Comparison of ENCODE assay signal across 24 cellular contexts in the genomic region with DNA sequence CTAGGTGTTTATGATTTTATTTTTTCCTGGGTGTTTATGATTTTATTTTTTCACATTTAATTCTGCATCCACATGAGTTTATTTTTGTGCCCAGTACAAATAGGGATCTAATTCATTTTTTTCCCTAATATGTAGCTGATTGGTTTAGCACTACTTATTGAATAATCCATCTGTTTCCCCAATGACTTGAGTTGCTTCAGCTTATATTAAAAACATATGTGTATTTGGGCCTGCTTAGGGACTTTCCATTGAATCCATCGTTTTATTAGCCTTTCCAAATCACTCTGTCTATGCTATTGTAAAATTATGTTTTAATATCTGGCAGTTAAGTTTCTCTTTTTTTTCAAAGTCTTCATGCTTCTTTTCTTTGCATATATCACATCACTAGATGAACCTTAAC. TPM values are rescaled to one million over a fixed set of nuclear protein-coding genes. Genes with fewer than 3 reads are reported as not detected.
DNase-seq lines count a peak whose midpoint lies in the region; ATAC-seq, FAIRE-seq and TF ChIP-seq lines count a peak whose summit lies in the region.
"Had no signal": no experiment of that assay in that cellular context is flagged by ENCODE, and none has a peak within 500 bp of the region (broad histone marks: within the 10 kb centered on the region; RNA-seq: fewer than 3 reads in every experiment).

No MANE protein-coding gene starts in this region.

- no peaks in the 10 kb centered on the region for H3K4me1 Mint-ChIP-seq in neural progenitor cell
- peaks cover under 1% of the 10 kb centered on the region for H3K4me1 Mint-ChIP-seq in stimulated activated memory B cell treated with anti-CD40 and anti-IgM and Interleukin-4, amounts not matched to agents 10 μg/mL and 1 μg/mL and 100 μg/mL, for 72 hours

- no peak overlapping the region for H3K27ac Mint-ChIP-seq in neural progenitor cell
- H3K27ac Mint-ChIP-seq in stimulated activated memory B cell treated with anti-CD40 and anti-IgM and Interleukin-4, amounts not matched to agents 10 μg/mL and 1 μg/mL and 100 μg/mL, for 72 hours = no peak overlapping the region
- H3K27ac Mint-ChIP-seq: CD8-positive, alpha-beta T cell had no signal

- DNase-seq in SK-N-MC (ENCODE audit: low read depth, low spot score) = no peak
- DNase-seq in fibroblast of gingiva (ENCODE audit: low read depth) = peak; percentile 69
- no peak for DNase-seq in neural progenitor cell (ENCODE audit: low spot score)
- no peak for DNase-seq in head of caudate nucleus
- DNase-seq in activated CD8-positive, alpha-beta memory T cell treated with anti-CD3 and anti-CD28 coated beads, Interleukin-2, amount 50 U/mL, for 48 hours = no peak
- DNase-seq: 8988T; CD8-positive, alpha-beta T cell; DMS79; Kasumi-1; MM.1S; NCI-H1092; NCI-H1436 treated with DMSO at 0.1 percent for 48 hours; NCI-H2029; NCI-H345; NCI-H524 treated with DMSO at 0.1 percent for 48 hours; PC-3; RPMI8226; SHP77 treated with DMSO at 0.1 percent for 48 hours had no signal

- FAIRE-seq in A204.1 (lab: Jason Lieb, UNC) = peak; percentile 16

- H2AFZ ChIP-seq in neural progenitor cell (replicated peaks) = no peak overlapping the region

- no peaks in the 10 kb centered on the region for H3K9me3 Mint-ChIP-seq in neural progenitor cell
- no peaks in the 10 kb centered on the region for H3K9me3 Mint-ChIP-seq in stimulated activated memory B cell treated with anti-CD40 and anti-IgM and Interleukin-4, amounts not matched to agents 10 μg/mL and 1 μg/mL and 100 μg/mL, for 72 hours
- H3K9me3 Mint-ChIP-seq: CD8-positive, alpha-beta T cell; IgD-negative memory B cell had no signal

- peaks cover 3% of the 10 kb centered on the region for H3K27me3 Mint-ChIP-seq in neural progenitor cell (ENCODE audit: insufficient read depth, low read depth)
- no peaks in the 10 kb centered on the region for H3K27me3 Mint-ChIP-seq in stimulated activated memory B cell treated with anti-CD40 and anti-IgM and Interleukin-4, amounts not matched to agents 10 μg/mL and 1 μg/mL and 100 μg/mL, for 72 hours
- H3K27me3 Mint-ChIP-seq: IgD-negative memory B cell had no signal

- H3K4me3 ChIP-seq in SK-N-MC = peak overlapping the region; percentile 28; the same call in 1 of the 2 replicates
- no peak overlapping the region for H3K4me3 ChIP-seq in neural progenitor cell
- H3K4me3 ChIP-seq: BLaER1 treated with 17β-estradiol and CSF1 and Interleukin-3, amounts not matched to agents 10 nM and 100 nM; HAP-1 had no signal

- peaks cover 2% of the 10 kb centered on the region for H3K36me3 Mint-ChIP-seq in neural progenitor cell
- H3K36me3 Mint-ChIP-seq in stimulated activated memory B cell treated with anti-CD40 and anti-IgM and Interleukin-4, amounts not matched to agents 10 μg/mL and 1 μg/mL and 100 μg/mL, for 72 hours = peaks cover 50% of the 10 kb centered on the region

- intact Hi-C loops in head of caudate nucleus (cut with DNase I) = no loop called here

- no peaks in the 10 kb centered on the region for H3K79me2 ChIP-seq in neural progenitor cell (ENCODE audit: low read depth)

- peak overlapping the region; percentile 41 for H3K9ac ChIP-seq in SK-N-MC (ENCODE audit: insufficient read length)
- H3K9ac ChIP-seq in neural progenitor cell = peak overlapping the region; percentile 52
- H3K9ac ChIP-seq: BLaER1 treated with 17β-estradiol and CSF1 and Interleukin-3, amounts not matched to agents 10 nM and 100 nM had no signal

- no peaks in the 10 kb centered on the region for H3K4me1 ChIP-seq in neural progenitor cell
- H3K4me1 ChIP-seq: HAP-1 had no signal

- no peak for TF ChIP-seq CTCF in neural progenitor cell (IDR thresholded peaks at IDR 0.05)

- no peak for ATAC-seq in GM19455 (IDR thresholded peaks at IDR 0.05; ENCODE audit: unreplicated experiment)
- no peak for ATAC-seq in stimulated activated memory B cell treated with anti-CD40 and anti-IgM and Interleukin-4, amounts not matched to agents 10 μg/mL and 1 μg/mL and 100 μg/mL, for 72 hours
- ATAC-seq: CD8-positive, alpha-beta T cell; PC-3 had no signal

- no peaks in the 10 kb centered on the region for H3K9me3 ChIP-seq in SK-N-MC (ENCODE audit: low read depth, low read length)
- H3K9me3 ChIP-seq in neural progenitor cell (ENCODE audit: low read depth) = no peaks in the 10 kb centered on the region
- H3K9me3 ChIP-seq: BLaER1 treated with 17β-estradiol and CSF1 and Interleukin-3, amounts not matched to agents 10 nM and 100 nM; HAP-1 had no signal

- no peaks in the 10 kb centered on the region for H3K36me3 ChIP-seq in SK-N-MC (ENCODE audit: insufficient read depth, low read length)
- H3K36me3 ChIP-seq in neural progenitor cell = no peaks in the 10 kb centered on the region
- H3K36me3 ChIP-seq: HAP-1 had no signal

- no peaks in the 10 kb centered on the region for H3K27me3 ChIP-seq in neural progenitor cell
- H3K27me3 ChIP-seq: BLaER1 treated with 17β-estradiol and CSF1 and Interleukin-3, amounts not matched to agents 10 nM and 100 nM had no signal

- peaks cover 8% of the 10 kb centered on the region for H3F3A ChIP-seq in neural progenitor cell (ENCODE audit: low read depth)

- H3K4me3 Mint-ChIP-seq in neural progenitor cell = no peak overlapping the region
- H3K4me3 Mint-ChIP-seq in stimulated activated memory B cell treated with anti-CD40 and anti-IgM and Interleukin-4, amounts not matched to agents 10 μg/mL and 1 μg/mL and 100 μg/mL, for 72 hours = no peak overlapping the region
- H3K4me3 Mint-ChIP-seq: CD8-positive, alpha-beta T cell; IgD-negative memory B cell had no signal

- H3K4me2 ChIP-seq in neural progenitor cell = no peak overlapping the region
- H3K4me2 ChIP-seq: BLaER1 treated with 17β-estradiol and CSF1 and Interleukin-3, amounts not matched to agents 10 nM and 100 nM had no signal

- no peaks in the 10 kb centered on the region for H4K20me1 ChIP-seq in neural progenitor cell (ENCODE audit: low read depth)

- H3K27ac ChIP-seq in SK-N-MC (peak overlapping the region; percentile 93), neural progenitor cell (no peak overlapping the region)
- H3K27ac ChIP-seq: BLaER1 treated with 17β-estradiol and CSF1 and Interleukin-3, amounts not matched to agents 10 nM and 100 nM had no signal

RNA-seq across cellular contexts. Expression of a gene that starts 42.2 kb away (rescaled TPM):
- total RNA-seq in neural progenitor cell (ENCODE audit: low replicate concordance) = 24.5 and 26.8 TPM in 2 replicates

RNA-seq across cellular contexts. Expression of a gene that starts 49.6 kb away (rescaled TPM):
- total RNA-seq in neural progenitor cell (ENCODE audit: low replicate concordance) = 30.3 and 47.4 TPM in 2 replicates
